Comparison of ENCODE assay signal across 8 cellular contexts in genomic region chr1:37177230-37177864, GRCh38.
DNase-seq lines count a peak whose midpoint lies in the region; ATAC-seq, FAIRE-seq and TF ChIP-seq lines count a peak whose summit lies in the region.

No MANE protein-coding gene starts in this region.

- ATAC-seq in GM18907 (IDR thresholded peaks at IDR 0.05; ENCODE audit: unreplicated experiment) (no peak), GM19452 (IDR thresholded peaks at IDR 0.05; ENCODE audit: unreplicated experiment) (no peak)

- peaks cover 12% of the 10 kb centered on the region for H3K4me1 ChIP-seq in endodermal cell (ENCODE audit: control insufficient read depth, insufficient read depth, low read length)

- no peaks in the 10 kb centered on the region for H3K4me1 Mint-ChIP-seq in HFFc6 (ENCODE audit: low read depth)
- H3K4me1 Mint-ChIP-seq in endodermal cell: peaks cover 15% of the 10 kb centered on the region

- peaks cover 84% of the 10 kb centered on the region for H3K9me3 Mint-ChIP-seq in HFFc6
- no peaks in the 10 kb centered on the region for H3K9me3 Mint-ChIP-seq in endodermal cell

- H3K36me3 Mint-ChIP-seq in HFFc6 (ENCODE audit: low read depth) (no peaks in the 10 kb centered on the region; the same call in 1 of the 2 replicates), endodermal cell (ENCODE audit: low read depth) (no peaks in the 10 kb centered on the region)

- peaks cover 3% of the 10 kb centered on the region for H3K27me3 Mint-ChIP-seq in HFFc6 (ENCODE audit: insufficient read depth)
- H3K27me3 Mint-ChIP-seq in endodermal cell (ENCODE audit: insufficient read depth): no peaks in the 10 kb centered on the region

- no peak for FAIRE-seq in D721Med (lab: Jason Lieb, UNC)

- H3K36me3 ChIP-seq in endodermal cell (ENCODE audit: control insufficient read depth, insufficient read depth, low read length): no peaks in the 10 kb centered on the region

- H3K4me3 ChIP-seq in endodermal cell (ENCODE audit: low read length): no peak overlapping the region
- H3K4me3 ChIP-seq in retinal pigment epithelial cell (ENCODE audit: low read length): no peak overlapping the region

- H3K4me3 Mint-ChIP-seq in HFFc6 (no peak overlapping the region), endodermal cell (no peak overlapping the region)

- peaks cover 5% of the 10 kb centered on the region for H3K9me3 ChIP-seq in endodermal cell (ENCODE audit: control insufficient read depth, low read length)

- 92 to 98% methylated on average over 4 to 10 of the region's 10 CpGs for WGBS in endodermal cell (ENCODE audit: insufficient coverage in 1 of 2, insufficient read length in 1 of 2), 2 experiments

- no peaks in the 10 kb centered on the region for H3K27me3 ChIP-seq in endodermal cell (ENCODE audit: control insufficient read depth, insufficient read depth, low read length, poor library complexity, severe bottlenecking)

- H3K27ac Mint-ChIP-seq in HFFc6: no peak overlapping the region
- no peak overlapping the region for H3K27ac Mint-ChIP-seq in endodermal cell

- no peak for DNase-seq in D721Med (ENCODE audit: insufficient read length, low spot score)
- no peak for DNase-seq in HFFc6
- peak; percentile 74 for DNase-seq in NCI-H774 (lab: John Stamatoyannopoulos, UW)
- peak; percentile 90 for DNase-seq in endodermal cell
- DNase-seq in retinal pigment epithelial cell (ENCODE audit: low read depth): no peak
- DNase-seq in NCI-H226: no peak

- H3K9ac ChIP-seq in endodermal cell (ENCODE audit: extremely low read depth, low read length, poor library complexity, severe bottlenecking): no peak overlapping the region

- no peak overlapping the region for H3K27ac ChIP-seq in endodermal cell (ENCODE audit: low read depth, low read length)

- TF ChIP-seq CTCF in D721Med (IDR thresholded peaks at IDR 0.05; ENCODE audit: insufficient read depth, missing control alignments): peak; percentile 47
- 0 out of 2 replicates have a peak, but pooled peaks have one; percentile 13 for TF ChIP-seq CTCF in HFFc6 (IDR thresholded peaks at IDR 0.05)
- TF ChIP-seq CTCF in endodermal cell (conservative IDR thresholded peaks at IDR 0.05): peak; percentile 82
- TF ChIP-seq CTCF in retinal pigment epithelial cell (conservative IDR thresholded peaks at IDR 0.05; ENCODE audit: low read depth, low read length): peak; percentile 35

Comparison
In these comparisons a context has a peak if more than half of its experiments do, and no peak if none do; other contexts are left out.
1. DNase-seq: peak in NCI-H774 (single experiment) and endodermal cell (single experiment); none in D721Med (single experiment), HFFc6 (single experiment), retinal pigment epithelial cell (single experiment) and NCI-H226 (single experiment).
2. CTCF ChIP-seq: peak in every context shown above with its lines; median percentile 82 in endodermal cell; 47 in D721Med; 35 in retinal pigment epithelial cell; 13 in HFFc6.